Comparison of ENCODE assay signal across 1 cellular context in genomic region chr10:22718659-22719058, GRCh38.
TF ChIP-seq lines count a peak whose summit lies in the region.
"Not testable (repeated sequence)": the region's sequence is repeated elsewhere in the genome, so short reads cannot be mapped to it uniquely, and the experiment has no call there.

No MANE protein-coding gene starts in this region.

TF ChIP-seq in HepG2, 621 proteins besides CTCF, POLR2A, EP300 and RAD21 (continued from another document):
- 0 out of 2 replicates have a peak, but pooled peaks have one; percentile 21 for TF ChIP-seq ARID5B (CRISPR knock-in tag; IDR thresholded peaks at IDR 0.05)
- TF ChIP-seq HNF4A (CRISPR knock-in tag; IDR thresholded peaks at IDR 0.05), result peak; percentile 15
- not testable (repeated sequence) for TF ChIP-seq NR2F6 (IDR thresholded peaks at IDR 0.05)
- 0 out of 2 replicates have a peak, but pooled peaks have one; percentile 51 for TF ChIP-seq NR2F6 (CRISPR knock-in tag; IDR thresholded peaks at IDR 0.05)
- TF ChIP-seq FOSL2 (CRISPR knock-in tag; IDR thresholded peaks at IDR 0.05), result peak; percentile 19; the same call in 1 of the 2 replicates
- 0 out of 2 replicates have a peak, but pooled peaks have one; percentile 49 for TF ChIP-seq ZNF644 (CRISPR knock-in tag; IDR thresholded peaks at IDR 0.05; ENCODE audit: low read depth)
- peak; percentile 87 for TF ChIP-seq CEBPB (IDR thresholded peaks at IDR 0.05; ENCODE audit: borderline replicate concordance, low read depth, low read length)
- peak in 1 of 2 experiments; percentile 75; a peak in 2 of 4 replicates for TF ChIP-seq ATF4 (CRISPR knock-in tag; IDR thresholded peaks at IDR 0.05)
